In genomic region chr20:63572788-63573738, GRCh38 we compare ENCODE assay signal across 8 cellular contexts. TPM values are rescaled to one million over a fixed set of nuclear protein-coding genes. Genes with fewer than 3 reads are reported as not detected.
DNase-seq lines count a peak whose midpoint lies in the region; ATAC-seq and TF ChIP-seq lines count a peak whose summit lies in the region.

No MANE protein-coding gene starts in this region.

- ATAC-seq in gastrocnemius medialis, result no peak
- no peak for ATAC-seq in HG03280 (IDR thresholded peaks at IDR 0.05; ENCODE audit: unreplicated experiment)

- intact Hi-C loops in gastrocnemius medialis (cut with DNase I; ENCODE audit: low total_unique reads), result no loop called here

- no peak for TF ChIP-seq POLR2A in gastrocnemius medialis (IDR thresholded peaks at IDR 0.05)

- H3K4me1 ChIP-seq in gastrocnemius medialis, result peaks cover 8 to 19% of the 10 kb centered on the region in 2 donors

- TF ChIP-seq CTCF in GM12874 (IDR thresholded peaks at IDR 0.05; ENCODE audit: insufficient read depth, low read depth, low read length), result peak; percentile 25; the same call in 1 of the 2 replicates
- TF ChIP-seq CTCF in fibroblast of the aortic adventitia (IDR thresholded peaks at IDR 0.05; ENCODE audit: insufficient read depth, low read length), result no peak
- no peak for TF ChIP-seq CTCF in gastrocnemius medialis (IDR thresholded peaks at IDR 0.05 in 4 of 5, conservative IDR thresholded peaks at IDR 0.05 in 1 of 5)

- H3K4me3 ChIP-seq in fibroblast of the aortic adventitia (ENCODE audit: low read depth, low read length), result peak overlapping the region; percentile 88
- peak overlapping the region; percentile 61 to 66 (median 63) for H3K4me3 ChIP-seq in gastrocnemius medialis

- no peaks in the 10 kb centered on the region for H3K9me3 ChIP-seq in gastrocnemius medialis

- DNase-seq in SK-N-DZ (ENCODE audit: low spot score) (peak; percentile 56), fibroblast of the aortic adventitia (ENCODE audit: low read depth) (no peak), gastrocnemius medialis (no peak), SHP77 treated with DMSO at 0.1 percent for 48 hours (lab: John Stamatoyannopoulos, UW) (no peak), NOMO-1 treated with DMSO at 0.1 percent for 48 hours (lab: John Stamatoyannopoulos, UW; ENCODE audit: unreplicated experiment) (no peak)
- no peak for DNase-seq in activated CD4-positive, CD25-positive, alpha-beta regulatory T cell (lab: John Stamatoyannopoulos, UW)

- in situ Hi-C loops in gastrocnemius medialis (cut with MboI; ENCODE audit: low sequenced_read_pairs in 4 of 4), result no loop called here

- peak overlapping the region; percentile 55 to 73 (median 70) for H3K27ac ChIP-seq in gastrocnemius medialis

- H3K36me3 ChIP-seq in gastrocnemius medialis, result no peaks in the 10 kb centered on the region

- peaks cover 3 to 12% (median 10%) of the 10 kb centered on the region in 3 donors for H3K27me3 ChIP-seq in gastrocnemius medialis

RNA-seq across cellular contexts. Expression of gene HELZ2, which starts 1.0 kb away (rescaled TPM):
- polyA plus RNA-seq in SK-N-DZ (2014; cell fraction: cytosol; rRNA removed), result 0.23 and 0.97 TPM in 2 replicates
- 0.69 and 1.7 TPM in 2 replicates for polyA plus RNA-seq in SK-N-DZ (2014; cell fraction: nucleus; rRNA removed)
- 20.9 and 27.0 TPM in 2 replicates for total RNA-seq in fibroblast of the aortic adventitia (ENCODE audit: low replicate concordance)
- 1 to 10 TPM; 1.7 to 6.2 (median 3.6) TPM for total RNA-seq in gastrocnemius medialis

RNA-seq across cellular contexts. Expression of gene FNDC11, which starts 19.1 kb away (rescaled TPM):
- 0.09 and 0.43 TPM in 2 replicates for polyA plus RNA-seq in SK-N-DZ (2014; cell fraction: cytosol; rRNA removed)
- 0.76 and 0.86 TPM in 2 replicates for polyA plus RNA-seq in SK-N-DZ (2014; cell fraction: nucleus; rRNA removed)
- total RNA-seq in fibroblast of the aortic adventitia (ENCODE audit: low replicate concordance) (0.25 and 0.45 TPM in 2 replicates), gastrocnemius medialis (under 1 TPM in 1 of 4 donors, not detected in 3; 0.13 TPM)

RNA-seq across cellular contexts. Expression of gene SRMS, which starts 25.5 kb away (rescaled TPM):
- not detected in 2 replicates for polyA plus RNA-seq in SK-N-DZ (2014; cell fraction: cytosol; rRNA removed)
- not detected in 2 replicates for polyA plus RNA-seq in SK-N-DZ (2014; cell fraction: nucleus; rRNA removed)
- total RNA-seq in fibroblast of the aortic adventitia (ENCODE audit: low replicate concordance) (not detected in 2 replicates), gastrocnemius medialis (not detected)

RNA-seq across cellular contexts. Expression of gene PTK6, which starts 35.9 kb away (rescaled TPM):
- polyA plus RNA-seq in SK-N-DZ (2014; cell fraction: cytosol; rRNA removed), result not detected in 2 replicates
- polyA plus RNA-seq in SK-N-DZ (2014; cell fraction: nucleus; rRNA removed), result not detected in 2 replicates
- total RNA-seq in fibroblast of the aortic adventitia (ENCODE audit: low replicate concordance) (not detected in 2 replicates), gastrocnemius medialis (under 1 TPM in 1 of 4 donors, not detected in 3; 0.36 TPM)

RNA-seq across cellular contexts. Expression of gene PPDPF, which starts 52.5 kb away (rescaled TPM):
- polyA plus RNA-seq in SK-N-DZ (2014; cell fraction: cytosol; rRNA removed), result 57.4 and 64.4 TPM in 2 replicates
- 31.6 and 40.3 TPM in 2 replicates for polyA plus RNA-seq in SK-N-DZ (2014; cell fraction: nucleus; rRNA removed)
- 35.3 and 97.0 TPM in 2 replicates for total RNA-seq in fibroblast of the aortic adventitia (ENCODE audit: low replicate concordance)
- total RNA-seq in gastrocnemius medialis, result 100 to 1,000 TPM in 1 of 4 donors, 10 to 100 TPM in 3; 50.2 to 207 (median 76.1) TPM
